1 cellular context compared by ENCODE assay signal in the genomic region with DNA sequence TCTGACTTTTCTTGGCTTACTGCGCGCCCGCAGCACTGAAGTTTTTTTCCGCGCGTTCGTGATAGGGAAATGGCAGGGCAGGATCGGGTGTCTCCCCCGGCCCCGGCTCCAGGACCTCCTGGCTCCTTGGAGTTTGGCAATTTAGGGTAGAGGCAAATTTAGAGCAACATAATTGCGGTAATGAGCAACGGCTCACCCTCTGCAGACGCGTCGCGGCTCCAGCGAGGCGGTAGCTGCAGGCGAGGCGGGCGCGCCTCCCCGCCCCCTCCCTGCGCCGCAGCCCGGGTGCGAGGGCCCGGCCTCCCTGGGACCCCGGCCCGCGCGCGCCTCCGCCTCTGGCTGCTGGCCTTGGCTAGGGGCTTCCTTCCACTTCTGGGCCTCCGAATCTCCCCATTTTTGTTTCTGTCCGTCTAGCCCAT.
TF ChIP-seq lines count a peak whose summit lies in the region.

No MANE protein-coding gene starts in this region.

TF ChIP-seq in H1, 55 proteins besides CTCF, POLR2A, EP300 and RAD21 (continued from another document):
- no peak for TF ChIP-seq SIN3A (conservative IDR thresholded peaks at IDR 0.05 in 1 of 2, IDR thresholded peaks at IDR 0.05 in 1 of 2; ENCODE audit: low read depth in 1 of 2, low read length in 2 of 2)
